In genomic region chr19:57152921-57153320, GRCh38 we compare ENCODE assay signal across 12 cellular contexts. TPM values are rescaled to one million over a fixed set of nuclear protein-coding genes. Genes with fewer than 3 reads are reported as not detected.
"Had no signal": no experiment of that assay in that cellular context is flagged by ENCODE, and none has a peak within 500 bp of the region (broad histone marks: within the 10 kb centered on the region; RNA-seq: fewer than 3 reads in every experiment).

No MANE protein-coding gene starts in this region.

- DNase-seq: GM23248, GOT3, H7, HFFc6, KBM-7 had no signal

- H3K4me1 ChIP-seq: HAP-1 had no signal

- H3K4me3 ChIP-seq: GM23248, HAP-1 had no signal

- H3K9ac ChIP-seq: GM23248, KMS-11 had no signal

- H3K27ac ChIP-seq: GM23248, KMS-11 had no signal

- H3K36me3 ChIP-seq: HAP-1 had no signal

- FAIRE-seq: HepG2 had no signal

- ATAC-seq: HCT116, HepG2 had no signal

- H3K4me2 ChIP-seq: KMS-11 had no signal

- H2AFZ ChIP-seq: GM23248 had no signal

- H3K9me3 ChIP-seq: HAP-1 had no signal

RNA-seq across cellular contexts. Expression of gene ZIM3, which starts 7.9 kb away (rescaled TPM):
- total RNA-seq: GM23248, H4, H7, HepG2, HFFc6, HT-29 had no signal
- polyA plus RNA-seq: GM23248, HepG2, IgD-negative memory B cell had no signal

RNA-seq across cellular contexts. Expression of gene DUXA, which starts 14.4 kb away (rescaled TPM):
- total RNA-seq: GM23248, H7, HepG2, HFFc6, HT-29 had no signal
- polyA plus RNA-seq: GM23248, HepG2, IgD-negative memory B cell had no signal

RNA-seq across cellular contexts. Expression of gene USP29, which starts 33.1 kb away (rescaled TPM):
- total RNA-seq: GM23248, H4, H7, HepG2, HFFc6, HT-29 had no signal
- polyA plus RNA-seq: GM23248, HepG2, IgD-negative memory B cell had no signal
